ENCODE assay signal across 1 cellular context in genomic region chr12:25207883-25208282, GRCh38.
TF ChIP-seq lines count a peak whose summit lies in the region.

No MANE protein-coding gene starts in this region.

TF ChIP-seq in HepG2, 621 proteins besides CTCF, POLR2A, EP300 and RAD21:
- TF ChIP-seq ELF1 (CRISPR knock-in tag; IDR thresholded peaks at IDR 0.05) (no peak), MAFK (conservative IDR thresholded peaks at IDR 0.05 in 1 of 2, IDR thresholded peaks at IDR 0.05 in 1 of 2; ENCODE audit: low read length in 2 of 2) (peak; percentile 54 to 78; a peak in 3 of 4 replicates), CBFB (CRISPR knock-in tag; IDR thresholded peaks at IDR 0.05) (no peak), MAFF (IDR thresholded peaks at IDR 0.05; ENCODE audit: low read depth, low read length) (0 out of 2 replicates have a peak, but pooled peaks have one; percentile 41), CEBPB (IDR thresholded peaks at IDR 0.05; ENCODE audit: borderline replicate concordance, low read depth, low read length) (0 out of 2 replicates have a peak, but pooled peaks have one; percentile 20)
